ENCODE assay signal across 22 cellular contexts in genomic region chr1:51600529-51600928, GRCh38.
"Had no signal": no experiment of that assay in that cellular context is flagged by ENCODE, and none has a peak within 500 bp of the region (broad histone marks: within the 10 kb centered on the region; RNA-seq: fewer than 3 reads in every experiment).

No MANE protein-coding gene starts in this region.

- H3K27ac ChIP-seq: body of pancreas, left ventricle myocardium inferior, prostate gland had no signal

- H3K27me3 Mint-ChIP-seq: memory B cell had no signal

- H3K4me3 ChIP-seq: body of pancreas, left ventricle myocardium inferior, mucosa of descending colon, prostate gland, smooth muscle cell had no signal

- H3K9me3 Mint-ChIP-seq: activated CD4-positive, alpha-beta memory T cell treated with anti-CD3 and anti-CD28 coated beads, Interleukin-2, amount 10 ng/mL, durations not matched to agents 7 days and 5 days; activated naive CD8-positive, alpha-beta T cell treated with anti-CD3 and anti-CD28 coated beads, Interleukin-2, amount 10 ng/mL, durations not matched to agents 7 days and 5 days; activated T-helper 2 cell treated with anti-CD3 and anti-CD28 coated beads, Interferon-gamma antibody, Interleukin-2, Interleukin-4, amounts not matched to agents 10 μg/mL and 5 μg/mL and 100 μg/mL, durations not matched to agents 14 hours and 24 hours and 36 hours; endodermal cell; memory B cell; naive B cell; neural crest cell; T-helper 2 cell treated with Interferon-gamma antibody and Interleukin-4, amounts not matched to agents 5 μg/mL and 100 μg/mL, for 36 hours; WTC11 had no signal

- H3K4me3 Mint-ChIP-seq: activated CD4-positive, alpha-beta memory T cell treated with anti-CD3 and anti-CD28 coated beads, Interleukin-2, amount 10 ng/mL, durations not matched to agents 7 days and 5 days; activated CD8-positive, alpha-beta memory T cell treated with anti-CD3 and anti-CD28 coated beads, Interleukin-2, amount 10 ng/mL, durations not matched to agents 7 days and 5 days; activated naive CD8-positive, alpha-beta T cell treated with anti-CD3 and anti-CD28 coated beads, Interleukin-2, amount 10 ng/mL, durations not matched to agents 7 days and 5 days; endodermal cell; memory B cell; naive B cell; neural crest cell; T-helper 2 cell treated with Interferon-gamma antibody and Interleukin-4, amounts not matched to agents 5 μg/mL and 100 μg/mL, for 36 hours; WTC11 had no signal

- H3K27ac Mint-ChIP-seq: activated CD4-positive, alpha-beta memory T cell treated with anti-CD3 and anti-CD28 coated beads, Interleukin-2, amount 10 ng/mL, durations not matched to agents 7 days and 5 days; activated CD8-positive, alpha-beta memory T cell treated with anti-CD3 and anti-CD28 coated beads, Interleukin-2, amount 10 ng/mL, durations not matched to agents 7 days and 5 days; activated naive CD8-positive, alpha-beta T cell treated with anti-CD3 and anti-CD28 coated beads, Interleukin-2, amount 10 ng/mL, durations not matched to agents 7 days and 5 days; activated T-helper 2 cell treated with anti-CD3 and anti-CD28 coated beads, Interferon-gamma antibody, Interleukin-2, Interleukin-4, amounts not matched to agents 10 μg/mL and 5 μg/mL and 100 μg/mL, durations not matched to agents 14 hours and 24 hours and 36 hours; endodermal cell; memory B cell; T-helper 2 cell treated with Interferon-gamma antibody and Interleukin-4, amounts not matched to agents 5 μg/mL and 100 μg/mL, for 36 hours; WTC11 had no signal

- H3K4me1 Mint-ChIP-seq: activated CD4-positive, alpha-beta memory T cell treated with anti-CD3 and anti-CD28 coated beads, Interleukin-2, amount 10 ng/mL, durations not matched to agents 7 days and 5 days; activated CD8-positive, alpha-beta memory T cell treated with anti-CD3 and anti-CD28 coated beads, Interleukin-2, amount 10 ng/mL, durations not matched to agents 7 days and 5 days; activated naive CD8-positive, alpha-beta T cell treated with anti-CD3 and anti-CD28 coated beads, Interleukin-2, amount 10 ng/mL, durations not matched to agents 7 days and 5 days; endodermal cell; memory B cell; naive B cell had no signal

- H3K36me3 ChIP-seq: left ventricle myocardium inferior, prostate gland had no signal

- H3K4me1 ChIP-seq: body of pancreas, left ventricle myocardium inferior, prostate gland had no signal

- H3K36me3 Mint-ChIP-seq: activated CD8-positive, alpha-beta memory T cell treated with anti-CD3 and anti-CD28 coated beads, Interleukin-2, amount 10 ng/mL, durations not matched to agents 7 days and 5 days; activated naive CD8-positive, alpha-beta T cell treated with anti-CD3 and anti-CD28 coated beads, Interleukin-2, amount 10 ng/mL, durations not matched to agents 7 days and 5 days; memory B cell; naive B cell; WTC11 had no signal

- DNase-seq: activated CD4-positive, alpha-beta memory T cell treated with anti-CD3 and anti-CD28 coated beads, Interleukin-2, amount 10 ng/mL, durations not matched to agents 7 days and 5 days; activated CD4-positive, alpha-beta T cell treated with anti-CD3 and anti-CD28 coated beads for 4 hours; activated CD8-positive, alpha-beta memory T cell treated with anti-CD3 and anti-CD28 coated beads, Interleukin-2, amount 10 ng/mL, durations not matched to agents 7 days and 5 days; activated naive CD4-positive, alpha-beta T cell treated with Interleukin-2 at 50 U/mL for 16 hours; activated naive CD8-positive, alpha-beta T cell treated with anti-CD3 and anti-CD28 coated beads, Interleukin-2, amount 10 ng/mL, durations not matched to agents 7 days and 5 days; body of pancreas; endodermal cell; foreskin melanocyte; kidney; left ventricle myocardium inferior; mucosa of descending colon; naive B cell; right cardiac atrium; stimulated activated CD8-positive, alpha-beta memory T cell treated with anti-CD3 and anti-CD28 coated beads, Interleukin-4, amount 100 ng/mL, for 48 hours; stimulated activated naive CD4-positive, alpha-beta T cell had no signal

- ATAC-seq: activated CD8-positive, alpha-beta memory T cell treated with anti-CD3 and anti-CD28 coated beads, Interleukin-2, amount 10 ng/mL, durations not matched to agents 7 days and 5 days; body of pancreas; mucosa of descending colon; WTC11 had no signal
